ENCODE assay signal across 8 cellular contexts in the genomic region with DNA sequence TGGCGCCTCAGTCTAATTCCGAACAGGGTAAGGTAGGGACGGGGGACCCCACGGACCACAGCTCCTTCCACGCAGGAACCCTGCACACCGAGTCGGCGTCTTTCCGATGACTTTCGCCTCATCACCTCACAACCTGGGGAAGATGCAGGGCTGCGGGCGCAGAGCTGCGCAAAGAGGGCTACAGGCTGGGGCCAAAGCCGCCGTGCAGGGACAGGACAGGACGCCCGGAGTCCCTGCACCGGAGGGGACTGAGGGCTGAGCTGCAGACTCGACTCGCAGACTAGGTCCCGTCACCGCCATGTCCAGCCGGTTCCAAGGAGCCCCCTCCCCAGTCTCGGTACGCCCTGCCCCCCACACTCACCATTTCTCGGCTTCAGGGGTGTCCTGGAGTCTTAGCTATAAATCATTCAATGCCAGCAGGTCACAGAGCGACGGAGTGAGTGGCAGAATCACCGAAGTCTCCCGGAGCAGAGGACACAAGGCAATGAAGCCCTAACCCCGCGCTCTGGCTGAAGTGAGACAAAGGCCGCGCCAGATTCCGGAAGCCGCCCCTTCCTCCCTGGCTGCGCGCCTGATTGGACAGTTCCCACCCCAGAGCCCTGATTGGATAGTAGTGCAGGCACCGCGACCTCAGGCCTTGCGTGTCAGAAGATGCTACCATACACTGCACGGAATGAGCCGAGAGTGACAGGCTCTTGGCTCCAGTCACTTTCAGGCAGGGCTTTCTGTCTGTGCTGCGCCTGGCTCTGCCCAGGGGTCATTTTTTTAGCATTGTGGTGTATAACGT. TPM values are rescaled to one million over a fixed set of nuclear protein-coding genes. Genes with fewer than 3 reads are reported as not detected.
DNase-seq lines count a peak whose midpoint lies in the region; ATAC-seq and TF ChIP-seq lines count a peak whose summit lies in the region.
"Not testable (repeated sequence)": the region's sequence is repeated elsewhere in the genome, so short reads cannot be mapped to it uniquely, and the experiment has no call there.

A gene (minus strand): TSS at position 522 of the 787 bp plus-strand sequence. CDS start 158 bp downstream, at position 364.

- H3K79me2 ChIP-seq in PC-3 (ENCODE audit: low read length) = peaks cover 46% of the 10 kb centered on the region

- H2AFZ ChIP-seq in PC-3 (ENCODE audit: low read length) = peak within 1 kb of the TSS; percentile 87

- not testable (repeated sequence) for H3K9me3 ChIP-seq in PC-3 (ENCODE audit: low read length); mucosa of rectum (ENCODE audit: control insufficient read depth in 2 of 2, low read length in 2 of 2)

- H3K4me1 ChIP-seq in PC-3 (ENCODE audit: insufficient read depth, low read length); mucosa of rectum (ENCODE audit: control insufficient read depth in 2 of 2, insufficient read depth in 2 of 2, low read length in 2 of 2): not testable (repeated sequence)

- H3F3A ChIP-seq in PC-3 (ENCODE audit: low read length, unreplicated experiment) = not testable (repeated sequence)

- not testable (repeated sequence) for H3K27ac ChIP-seq in PC-3 (ENCODE audit: low read length); mucosa of rectum (ENCODE audit: low read depth in 2 of 2, low read length in 2 of 2)

- peak; percentile 100 for ATAC-seq in GM21717 (IDR thresholded peaks at IDR 0.05; ENCODE audit: unreplicated experiment)
- ATAC-seq in PC-3 = peak; percentile 100

- not testable (repeated sequence) for H4K20me1 ChIP-seq in PC-3 (ENCODE audit: low read length)

- H3K27me3 ChIP-seq in PC-3 (ENCODE audit: low read length); mucosa of rectum (ENCODE audit: control insufficient read depth in 2 of 2, insufficient read depth in 2 of 2, low read length in 2 of 2): not testable (repeated sequence)

- intact Hi-C loops in PC-3 (cut with micrococcal nuclease) = not testable (repeated sequence)

- TF ChIP-seq POLR2A in erythroblast (IDR thresholded peaks at IDR 0.05; ENCODE audit: low read length) = peak; percentile 46

- POLR2A ChIA-PET in PC-3 (lab: Charles Lee; ENCODE audit: unreplicated experiment) = not testable (repeated sequence)

- TF ChIP-seq CTCF in PC-3 (conservative IDR thresholded peaks at IDR 0.05; ENCODE audit: low read depth, low read length) = not testable (repeated sequence)

- H3K36me3 ChIP-seq in PC-3 (ENCODE audit: low read depth, low read length); mucosa of rectum (ENCODE audit: control insufficient read depth in 2 of 2, insufficient read depth in 2 of 2, low read length in 2 of 2): not testable (repeated sequence)

- TSS peak; percentile 80 for BruUV-seq in PC-3 (replicated peaks; lab: Mats Ljungman, UMichigan)

- H3K4me3 ChIP-seq in Jurkat, Clone E6-1 (ENCODE audit: low read length) = peak within 1 kb of the TSS; percentile 69
- H3K4me3 ChIP-seq in PC-3 (ENCODE audit: low read length) = peak within 1 kb of the TSS; percentile 83
- peak within 1 kb of the TSS; percentile 79 to 83 for H3K4me3 ChIP-seq in mucosa of rectum (ENCODE audit: low read length in 2 of 2)

- peak within 1 kb of the TSS; percentile 78 for H3K9ac ChIP-seq in PC-3 (ENCODE audit: low read length)
- H3K9ac ChIP-seq in mucosa of rectum (ENCODE audit: low read depth in 1 of 2, low read length in 2 of 2) = peak within 1 kb of the TSS; percentile 72 to 75

- peak within 1 kb of the TSS; percentile 81 for H3K4me2 ChIP-seq in PC-3 (ENCODE audit: low read length)

- CTCF ChIA-PET in PC-3 (lab: Charles Lee) = not testable (repeated sequence)

- DNase-seq in DMS53 (lab: John Stamatoyannopoulos, UW) (peak; percentile 99), PC-3 (peak; percentile 97), activated T-cell treated with anti-CD3 and anti-CD28 coated beads for 4 hours (peak; percentile 74), erythroblast (lab: John Stamatoyannopoulos, UW) (peak; percentile 96 to 98)
- DNase-seq in Jurkat, Clone E6-1 (ENCODE audit: low read depth, low spot score) = peak; percentile 96
- peak; percentile 72 to 75 for DNase-seq in stimulated activated CD8-positive, alpha-beta memory T cell treated with anti-CD3 and anti-CD28 coated beads, Interleukin-4, amount 100 ng/mL, for 4 hours (ENCODE audit: low read depth in 2 of 2, low spot score in 1 of 2)

- H3K9me2 ChIP-seq in PC-3 (replicated peaks; ENCODE audit: low read length) = not testable (repeated sequence)

RNA-seq across cellular contexts. Expression of the gene that starts here (rescaled TPM):
- 26.9 TPM for polyA plus RNA-seq in Jurkat, Clone E6-1 (2012; ENCODE audit: insufficient read depth, insufficient read length)
- 5.9 and 7.3 TPM in 2 replicates for total RNA-seq in PC-3 (2014; rRNA removed)
